In the genomic region with DNA sequence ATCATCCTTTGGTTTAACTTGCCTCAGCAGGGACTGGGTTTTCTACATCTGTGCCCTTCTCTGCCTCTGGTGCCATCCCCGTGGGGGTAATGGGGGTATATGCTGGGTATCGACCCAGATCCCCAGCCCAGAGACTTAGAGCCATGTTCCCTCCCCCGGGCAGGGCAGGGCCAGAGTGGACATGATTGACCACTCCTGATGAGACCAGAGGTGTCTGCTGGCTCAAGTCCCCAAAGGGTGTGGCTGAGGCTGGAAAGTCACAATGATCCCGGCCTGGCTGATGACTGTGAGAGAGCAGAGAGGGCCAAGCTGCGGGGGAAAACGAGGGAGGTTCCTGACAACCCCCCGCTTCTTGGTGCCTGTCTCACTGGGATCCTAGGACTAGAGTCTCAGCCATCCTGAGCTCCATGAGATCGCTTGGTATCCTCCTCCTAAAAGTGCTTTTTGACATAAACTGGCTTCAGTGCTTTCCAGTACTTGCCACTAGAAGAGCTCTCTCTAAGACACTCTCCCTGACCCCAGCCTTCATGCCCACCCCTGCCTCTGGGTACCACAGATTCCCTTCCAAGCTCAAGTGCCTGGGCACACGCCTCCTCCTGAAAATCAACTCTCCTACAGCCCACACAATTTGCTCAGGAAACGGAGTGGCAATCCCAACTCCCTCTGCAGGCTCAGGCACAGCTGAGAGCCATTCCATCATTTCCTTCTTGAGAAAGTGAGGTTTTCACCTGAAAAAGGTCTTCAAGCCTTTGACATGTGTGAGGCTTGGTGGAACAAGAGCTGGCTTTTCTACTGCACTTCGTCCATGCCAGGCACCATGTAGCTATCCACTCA, we compare ENCODE assay signal across 26 cellular contexts. TPM values are rescaled to one million over a fixed set of nuclear protein-coding genes. Genes with fewer than 3 reads are reported as not detected.
"Had no signal": no experiment of that assay in that cellular context is flagged by ENCODE, and none has a peak within 500 bp of the region (broad histone marks: within the 10 kb centered on the region; RNA-seq: fewer than 3 reads in every experiment).

No MANE protein-coding gene starts in this region.

- H3K4me1 ChIP-seq: foreskin keratinocyte, prostate gland had no signal

- DNase-seq: activated CD4-positive, alpha-beta memory T cell treated with anti-CD3 and anti-CD28 coated beads, Interleukin-2, amount 10 ng/mL, durations not matched to agents 7 days and 5 days; activated CD4-positive, alpha-beta T cell treated with anti-CD3 and anti-CD28 coated beads for 48 hours; activated CD4-positive, CD25-positive, alpha-beta regulatory T cell; activated naive CD4-positive, alpha-beta T cell treated with Interleukin-2 at 50 U/mL for 16 hours; activated naive CD8-positive, alpha-beta T cell treated with anti-CD3 and anti-CD28 coated beads, Interleukin-2, amount 10 ng/mL, durations not matched to agents 7 days and 5 days; amygdala; dorsolateral prefrontal cortex; foreskin keratinocyte; hippocampal formation; islet precursor cell; left colon; naive B cell; stimulated activated CD4-positive, alpha-beta T cell treated with anti-CD3 and anti-CD28 coated beads, Interleukin-15, amount 100 ng/mL, for 24 hours; stimulated activated CD4-positive, alpha-beta T cell treated with anti-CD3 and anti-CD28 coated beads, Interleukin-2, amount 100 ng/mL, for 48 hours; testis; upper lobe of right lung had no signal

- H3K36me3 Mint-ChIP-seq: activated naive CD8-positive, alpha-beta T cell treated with anti-CD3 and anti-CD28 coated beads, Interleukin-2, amount 10 ng/mL, durations not matched to agents 7 days and 5 days; naive B cell had no signal

- ATAC-seq: foreskin keratinocyte, left colon had no signal

- H3K4me3 ChIP-seq: cardiac muscle cell, dorsolateral prefrontal cortex, prostate gland, skin epidermis, testis, upper lobe of right lung had no signal

- H3K27me3 ChIP-seq: cardiac muscle cell, foreskin keratinocyte, testis, upper lobe of right lung had no signal

- H3K4me3 Mint-ChIP-seq: activated CD4-positive, alpha-beta memory T cell treated with anti-CD3 and anti-CD28 coated beads, Interleukin-2, amount 10 ng/mL, durations not matched to agents 7 days and 5 days; activated naive CD8-positive, alpha-beta T cell treated with anti-CD3 and anti-CD28 coated beads, Interleukin-2, amount 10 ng/mL, durations not matched to agents 7 days and 5 days; neural crest cell; T-helper 2 cell treated with Interferon-gamma antibody and Interleukin-4, amounts not matched to agents 5 μg/mL and 100 μg/mL, for 36 hours had no signal

- H3K9me3 ChIP-seq: prostate gland, testis had no signal

- H3K4me1 Mint-ChIP-seq: activated CD4-positive, alpha-beta memory T cell treated with anti-CD3 and anti-CD28 coated beads, Interleukin-2, amount 10 ng/mL, durations not matched to agents 7 days and 5 days had no signal

- H3K27ac ChIP-seq: cardiac muscle cell, dorsolateral prefrontal cortex, epithelial cell of prostate, foreskin keratinocyte, prostate gland, testis, upper lobe of right lung had no signal

- H3K27ac Mint-ChIP-seq: activated CD4-positive, alpha-beta memory T cell treated with anti-CD3 and anti-CD28 coated beads, Interleukin-2, amount 10 ng/mL, durations not matched to agents 7 days and 5 days; activated naive CD8-positive, alpha-beta T cell treated with anti-CD3 and anti-CD28 coated beads, Interleukin-2, amount 10 ng/mL, durations not matched to agents 7 days and 5 days; T-helper 2 cell treated with Interferon-gamma antibody and Interleukin-4, amounts not matched to agents 5 μg/mL and 100 μg/mL, for 36 hours had no signal

- H3K36me3 ChIP-seq: cardiac muscle cell, prostate gland, upper lobe of right lung had no signal

- H3K27me3 Mint-ChIP-seq: activated CD4-positive, alpha-beta memory T cell treated with anti-CD3 and anti-CD28 coated beads, Interleukin-2, amount 10 ng/mL, durations not matched to agents 7 days and 5 days had no signal

- H3K9me3 Mint-ChIP-seq: activated CD4-positive, alpha-beta memory T cell treated with anti-CD3 and anti-CD28 coated beads, Interleukin-2, amount 10 ng/mL, durations not matched to agents 7 days and 5 days; neural crest cell; T-helper 2 cell treated with Interferon-gamma antibody and Interleukin-4, amounts not matched to agents 5 μg/mL and 100 μg/mL, for 36 hours had no signal

RNA-seq across cellular contexts. Expression of gene DRGX, which starts 33.9 kb away (rescaled TPM):
- total RNA-seq: activated CD4-positive, alpha-beta memory T cell treated with anti-CD3 and anti-CD28 coated beads, Interleukin-2, amount 10 ng/mL, durations not matched to agents 7 days and 5 days; activated naive CD8-positive, alpha-beta T cell treated with anti-CD3 and anti-CD28 coated beads, Interleukin-2, amount 10 ng/mL, durations not matched to agents 7 days and 5 days; cardiac muscle cell; fibroblast of lung; foreskin keratinocyte; lung microvascular endothelial cell; omental fat pad; prostate gland; right cardiac atrium; testis; upper lobe of right lung had no signal
- polyA plus RNA-seq: cardiac muscle cell, foreskin keratinocyte, right cardiac atrium had no signal
